16 cellular contexts compared by ENCODE assay signal in genomic region chr17:56142781-56143180, GRCh38. TPM values are rescaled to one million over a fixed set of nuclear protein-coding genes. Genes with fewer than 3 reads are reported as not detected.
DNase-seq lines count a peak whose midpoint lies in the region; ATAC-seq, FAIRE-seq and TF ChIP-seq lines count a peak whose summit lies in the region.
"Had no signal": no experiment of that assay in that cellular context is flagged by ENCODE, and none has a peak within 500 bp of the region (broad histone marks: within the 10 kb centered on the region; RNA-seq: fewer than 3 reads in every experiment).

No MANE protein-coding gene starts in this region.

- no peak for ATAC-seq in HG03196 (IDR thresholded peaks at IDR 0.05; ENCODE audit: unreplicated experiment)
- ATAC-seq: A549, HepG2 had no signal

- H3K9me3 Mint-ChIP-seq in HFFc6 = no peaks in the 10 kb centered on the region

- H3K27ac Mint-ChIP-seq in HFFc6 = peak overlapping the region; percentile 83
- H3K27ac Mint-ChIP-seq: CD8-positive, alpha-beta memory T cell had no signal

- no peak for FAIRE-seq in urothelium cell line (lab: Jason Lieb, UNC)
- FAIRE-seq: A549, HepG2, HTR-8/SVneo had no signal

- peak overlapping the region; percentile 51 for H3K4me3 Mint-ChIP-seq in HFFc6
- H3K4me3 Mint-ChIP-seq: CD8-positive, alpha-beta memory T cell; H9 had no signal

- H3K27me3 Mint-ChIP-seq in HFFc6 (ENCODE audit: insufficient read depth) = peaks cover 2% of the 10 kb centered on the region; the same call in 1 of the 2 replicates

- H3K4me1 Mint-ChIP-seq in HFFc6 (ENCODE audit: low read depth) = peaks cover 60% of the 10 kb centered on the region
- H3K4me1 Mint-ChIP-seq: CD8-positive, alpha-beta memory T cell had no signal

- DNase-seq in ELR (ENCODE audit: low read depth) = peak; percentile 61
- DNase-seq in HFFc6 = no peak
- peak; percentile 38 for DNase-seq in astrocyte of the hippocampus (ENCODE audit: low read depth, low spot score)
- no peak for DNase-seq in NOMO-1 treated with DMSO at 0.1 percent for 48 hours (lab: John Stamatoyannopoulos, UW; ENCODE audit: unreplicated experiment)
- no peak for DNase-seq in iPS-NIHi11 (ENCODE audit: low spot score)
- no peak for DNase-seq in urothelium cell line (ENCODE audit: low spot score)
- DNase-seq: AML-193; Caco-2; CD8-positive, alpha-beta memory T cell; DND-41; GOT3; H9 had no signal

- peaks cover 7% of the 10 kb centered on the region; the same call in 1 of the 2 replicates for H3K36me3 Mint-ChIP-seq in HFFc6 (ENCODE audit: low read depth)
- H3K36me3 Mint-ChIP-seq: CD8-positive, alpha-beta memory T cell had no signal

- no peak for TF ChIP-seq CTCF in HFFc6 (IDR thresholded peaks at IDR 0.05)

RNA-seq across cellular contexts. Expression of gene ANKFN1, which starts 10.5 kb away (rescaled TPM):
- total RNA-seq in HFFc6 (2021; fragmentation: NEBNext Ultra II Directional; extraction: Animal tissue kit (Norgen Biotek cat#: 25700)) = under 1 TPM; 0.07 to 0.81 (median 0.45) TPM
- total RNA-seq: CD8-positive, alpha-beta memory T cell; H9; HepG2 had no signal

Comparison
In these comparisons a context has a peak if more than half of its experiments do, and no peak if none do; other contexts are left out.
1. DNase-seq: peak in ELR (single experiment) and astrocyte of the hippocampus (single experiment); none in HFFc6 (single experiment), NOMO-1 treated with DMSO at 0.1 percent for 48 hours (single experiment), iPS-NIHi11 (single experiment) and urothelium cell line (single experiment).